Comparison of ENCODE assay signal across 9 cellular contexts in the genomic region with DNA sequence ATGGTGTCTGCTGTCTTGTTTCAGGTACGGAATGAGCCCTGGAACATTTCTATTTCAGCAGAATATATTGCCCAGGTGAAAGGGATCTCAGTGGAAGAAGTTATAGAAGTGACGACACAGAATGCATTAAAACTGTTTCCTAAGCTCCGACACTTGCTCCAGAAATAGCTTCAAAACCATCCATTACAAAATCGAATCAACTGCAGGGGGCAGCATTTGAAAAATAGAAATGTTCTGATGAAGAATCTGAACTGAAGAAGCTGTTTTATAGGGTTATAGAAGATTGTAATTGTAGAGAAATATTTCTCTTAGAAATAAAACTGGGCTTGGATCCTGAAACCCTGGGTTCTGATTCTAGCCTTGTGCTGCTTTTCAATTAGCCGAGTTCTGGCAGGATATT. TPM values are rescaled to one million over a fixed set of nuclear protein-coding genes. Genes with fewer than 3 reads are reported as not detected.
DNase-seq lines count a peak whose midpoint lies in the region; ATAC-seq, FAIRE-seq and TF ChIP-seq lines count a peak whose summit lies in the region.
"Had no signal": no experiment of that assay in that cellular context is flagged by ENCODE, and none has a peak within 500 bp of the region (broad histone marks: within the 10 kb centered on the region; RNA-seq: fewer than 3 reads in every experiment).

No MANE protein-coding gene starts in this region.

- no peaks in the 10 kb centered on the region for H3K27me3 Mint-ChIP-seq in activated CD4-positive, alpha-beta memory T cell treated with anti-CD3 and anti-CD28 coated beads, Interleukin-2, amount 10 ng/mL, durations not matched to agents 7 days and 5 days

- H3K27ac Mint-ChIP-seq in activated CD4-positive, alpha-beta memory T cell treated with anti-CD3 and anti-CD28 coated beads, Interleukin-2, amount 10 ng/mL, durations not matched to agents 7 days and 5 days: no peak overlapping the region

- no peaks in the 10 kb centered on the region for H3K27me3 ChIP-seq in Peyer's patch
- no peaks in the 10 kb centered on the region for H3K27me3 ChIP-seq in aorta (ENCODE audit: control insufficient read depth in 1 of 2, insufficient read depth in 2 of 2, low read length in 1 of 2)

- H3K4me2 ChIP-seq in A549: no peak overlapping the region

- TF ChIP-seq EP300 in A549 (IDR thresholded peaks at IDR 0.05): no peak

- TF ChIP-seq CTCF in A549 (IDR thresholded peaks at IDR 0.05) (peak; percentile 57), GM10266 (IDR thresholded peaks at IDR 0.05; ENCODE audit: control insufficient read depth, insufficient read depth, low read depth, missing control alignments) (peak; percentile 37), Peyer's patch (IDR thresholded peaks at IDR 0.05) (peak in 4 of 6 experiments; percentile 30 to 62 (median 55))

- 59% methylated on average over 5 of the region's 5 CpGs for WGBS in A549 (ENCODE audit: missing lambda C conversion rate)
- WGBS in aorta, 2 donors: 51 to 53% methylated on average over 5 of the region's 5 CpGs

- POLR2A ChIA-PET in A549 (lab: Yijun Ruan, JAX): interaction anchor here (0.6 to 1.0 kb wide), 2 partner anchors 43 to 188 kb away, joined by 3 to 4 read pairs; a partner anchor contains a TSS
- POLR2A ChIA-PET in activated CD4-positive, alpha-beta memory T cell treated with anti-CD3 and anti-CD28 coated beads, Interleukin-2, amount 10 ng/mL, durations not matched to agents 7 days and 5 days (lab: Charles Lee): interaction anchor here (1.4 kb wide), 1 partner anchor 43 kb away, joined by 6 read pairs; a partner anchor contains a TSS

- TF ChIP-seq RAD21 in A549 (conservative IDR thresholded peaks at IDR 0.05 in 1 of 2, IDR thresholded peaks at IDR 0.05 in 1 of 2): peak; percentile 60 to 63

- H3K36me3 ChIP-seq in Peyer's patch: no peaks in the 10 kb centered on the region
- H3K36me3 ChIP-seq in aorta (ENCODE audit: control insufficient read depth in 1 of 2, insufficient read depth in 2 of 2, low read length in 1 of 2): no peaks in the 10 kb centered on the region

- no peak overlapping the region for H3K4me3 Mint-ChIP-seq in activated CD4-positive, alpha-beta memory T cell treated with anti-CD3 and anti-CD28 coated beads, Interleukin-2, amount 10 ng/mL, durations not matched to agents 7 days and 5 days

- DNase-seq in A549 (ENCODE audit: low read depth in 1 of 2, low spot score in 1 of 2) (peak in 1 of 2 experiments; percentile 38), GM10266 (ENCODE audit: extremely low spot score) (no peak), Peyer's patch (no peak), inferior parietal cortex (ENCODE audit: extremely low spot score) (peak; percentile 83), aorta (no peak), dedifferentiated amniotic fluid mesenchymal stem cell (ENCODE audit: extremely low spot score) (no peak)
- DNase-seq in stimulated activated CD4-positive, alpha-beta T cell treated with anti-CD3 and anti-CD28 coated beads, Interleukin-2, amount 100 ng/mL, for 24 hours: no peak
- no peak for DNase-seq in activated CD4-positive, alpha-beta memory T cell treated with anti-CD3 and anti-CD28 coated beads, Interleukin-2, amount 10 ng/mL, durations not matched to agents 7 days and 5 days

- H3K9me3 ChIP-seq in A549 (no peaks in the 10 kb centered on the region), Peyer's patch (no peaks in the 10 kb centered on the region), aorta (ENCODE audit: control insufficient read depth, low read length) (no peaks in the 10 kb centered on the region)

- 0 out of 6 replicates have a peak, but pooled peaks of 1 of the 2 experiments have one; percentile 34 for ATAC-seq in A549
- ATAC-seq in aorta (ENCODE audit: low FRiP score): no peak

- H3K36me3 Mint-ChIP-seq in activated CD4-positive, alpha-beta memory T cell treated with anti-CD3 and anti-CD28 coated beads, Interleukin-2, amount 10 ng/mL, durations not matched to agents 7 days and 5 days (ENCODE audit: low read depth): no peaks in the 10 kb centered on the region

- intact Hi-C loops in aorta (cut with DNase I): loop anchor here (5.0 to 10.0 kb wide), 2 partner anchors 180 to 182 kb away; no protein-coding TSS in a partner anchor

- H3K4me3 ChIP-seq in A549 (no peak overlapping the region), Peyer's patch (no peak overlapping the region), aorta (ENCODE audit: low read length in 2 of 2) (no peak overlapping the region)

- no peak for FAIRE-seq in A549 (lab: Jason Lieb, UNC)

- TF ChIP-seq POLR2A in A549 (IDR thresholded peaks at IDR 0.05; ENCODE audit: low read length) (no peak), Peyer's patch (IDR thresholded peaks at IDR 0.05) (no peak)

- H3K4me1 ChIP-seq in A549 (peaks cover 45% of the 10 kb centered on the region), Peyer's patch (peaks cover 0 to 5% (median 0%) of the 10 kb centered on the region in 4 donors), aorta (ENCODE audit: control insufficient read depth in 1 of 2, insufficient read depth in 2 of 2, low read length in 2 of 2) (no peaks in the 10 kb centered on the region)

- no peaks in the 10 kb centered on the region for H3K9me3 Mint-ChIP-seq in activated CD4-positive, alpha-beta memory T cell treated with anti-CD3 and anti-CD28 coated beads, Interleukin-2, amount 10 ng/mL, durations not matched to agents 7 days and 5 days

- H3K27ac ChIP-seq in A549: peak overlapping the region in 1 of 2 experiments; percentile 49; a peak in 3 of 6 replicates
- H3K27ac ChIP-seq in Peyer's patch: no peak overlapping the region
- no peak overlapping the region for H3K27ac ChIP-seq in aorta (ENCODE audit: low read depth in 1 of 2, low read length in 2 of 2)

- peaks cover 2% of the 10 kb centered on the region for H3K4me1 Mint-ChIP-seq in activated CD4-positive, alpha-beta memory T cell treated with anti-CD3 and anti-CD28 coated beads, Interleukin-2, amount 10 ng/mL, durations not matched to agents 7 days and 5 days

- CTCF ChIA-PET in A549 (lab: Yijun Ruan, JAX): interaction anchor here (0.8 to 1.5 kb wide), 13 partner anchors 10 to 181 kb away, joined by 3 to 9 read pairs (median 3); no protein-coding TSS in a partner anchor
- CTCF ChIA-PET in activated CD4-positive, alpha-beta memory T cell treated with anti-CD3 and anti-CD28 coated beads, Interleukin-2, amount 10 ng/mL, durations not matched to agents 7 days and 5 days (lab: Charles Lee): interaction anchor here (0.6 to 1.9 kb wide), 13 partner anchors 10 to 188 kb away, joined by 3 to 33 read pairs (median 4); a partner anchor contains a TSS

TF ChIP-seq in A549, 52 proteins besides CTCF, POLR2A, EP300 and RAD21:
- TF ChIP-seq MAZ (IDR thresholded peaks at IDR 0.05; ENCODE audit: borderline replicate concordance, low read depth, low read length): no peak
- no peak for TF ChIP-seq NR3C1 (IDR thresholded peaks at IDR 0.05)
- TF ChIP-seq HEYL (CRISPR knock-in tag; IDR thresholded peaks at IDR 0.05): no peak
- TF ChIP-seq CHD4 (IDR thresholded peaks at IDR 0.05; ENCODE audit: borderline replicate concordance): no peak
- no peak for TF ChIP-seq ZC3H11A (IDR thresholded peaks at IDR 0.05)
- peak; percentile 75 for TF ChIP-seq SMC3 (IDR thresholded peaks at IDR 0.05)

RNA-seq across cellular contexts. Expression of a gene that starts 23.3 kb away (rescaled TPM):
- 20.3 and 22.6 TPM in 2 replicates for polyA plus RNA-seq in A549 (2011; rRNA removed)
- polyA plus RNA-seq in A549 (2012; cell fraction: cytosol; rRNA removed): 5.2 and 5.8 TPM in 2 replicates
- 2.4 and 3.5 TPM in 2 replicates for polyA plus RNA-seq in A549 (2012; cell fraction: nucleus; rRNA removed)
- 10.3 to 11.4 TPM (median 11.1 TPM) in 3 replicates for polyA plus RNA-seq in A549 (2017; fragmentation: RNase III; extraction: RNeasy Plus Mini Kit Qiagen cat#74134 plus additional on column Dnase treatment)
- 5.5 and 8.1 TPM in 2 replicates for polyA minus RNA-seq in A549 (2011; rRNA and poly(A)+ RNA removed)
- 10 to 100 TPM in 2 of 4 donors, 1 to 10 TPM in 2; 5.8 to 22.3 (median 12.8) TPM for total RNA-seq in Peyer's patch
- total RNA-seq in aorta: 10 to 100 TPM; 10.9 to 11.4 TPM
- polyA plus RNA-seq in aorta: 10 to 100 TPM; 10.1 to 27.0 TPM
- total RNA-seq in activated CD4-positive, alpha-beta memory T cell treated with anti-CD3 and anti-CD28 coated beads, Interleukin-2, amount 10 ng/mL, durations not matched to agents 7 days and 5 days: 10 to 100 TPM; 18.6 to 20.2 TPM

RNA-seq across cellular contexts. Expression of a gene that starts 23.4 kb away (rescaled TPM):
- 47.9 and 56.9 TPM in 2 replicates for polyA plus RNA-seq in A549 (2011; rRNA removed)
- polyA plus RNA-seq in A549 (2012; cell fraction: cytosol; rRNA removed): 36.4 and 39.2 TPM in 2 replicates
- 15.9 and 25.5 TPM in 2 replicates for polyA plus RNA-seq in A549 (2012; cell fraction: nucleus; rRNA removed)
- 44.0 to 45.6 TPM (median 44.9 TPM) in 3 replicates for polyA plus RNA-seq in A549 (2017; fragmentation: RNase III; extraction: RNeasy Plus Mini Kit Qiagen cat#74134 plus additional on column Dnase treatment)
- 11.1 and 15.3 TPM in 2 replicates for polyA minus RNA-seq in A549 (2011; rRNA and poly(A)+ RNA removed)
- 10 to 100 TPM; 29.2 to 61.9 (median 39.0) TPM for total RNA-seq in Peyer's patch
- total RNA-seq in aorta: 10 to 100 TPM; 26.3 to 30.5 TPM
- polyA plus RNA-seq in aorta: 10 to 100 TPM; 17.7 to 29.2 TPM
- 10 to 100 TPM; 36.4 to 38.1 TPM for total RNA-seq in activated CD4-positive, alpha-beta memory T cell treated with anti-CD3 and anti-CD28 coated beads, Interleukin-2, amount 10 ng/mL, durations not matched to agents 7 days and 5 days

RNA-seq across cellular contexts. Expression of a gene that starts 32.5 kb away (rescaled TPM):
- 0.18 and 0.33 TPM in 2 replicates for polyA plus RNA-seq in A549 (2011; rRNA removed)
- not detected in 2 replicates for polyA plus RNA-seq in A549 (2012; cell fraction: cytosol; rRNA removed)
- polyA plus RNA-seq in A549 (2012; cell fraction: nucleus; rRNA removed): not detected in 2 replicates
- polyA plus RNA-seq in A549 (2017; fragmentation: RNase III; extraction: RNeasy Plus Mini Kit Qiagen cat#74134 plus additional on column Dnase treatment): not detected in 3 replicates
- not detected in 2 replicates for polyA minus RNA-seq in A549 (2011; rRNA and poly(A)+ RNA removed)
- not detected for total RNA-seq in Peyer's patch
- total RNA-seq in aorta: under 1 TPM in 1 of 2 donors, not detected in 1; 0.78 TPM
- not detected for polyA plus RNA-seq in aorta
- total RNA-seq in activated CD4-positive, alpha-beta memory T cell treated with anti-CD3 and anti-CD28 coated beads, Interleukin-2, amount 10 ng/mL, durations not matched to agents 7 days and 5 days: not detected
- total RNA-seq: ureter had no signal

RNA-seq across cellular contexts. Expression of a gene that starts 43.1 kb away (rescaled TPM):
- polyA plus RNA-seq in A549 (2011; rRNA removed): 13.7 and 15.4 TPM in 2 replicates
- polyA plus RNA-seq in A549 (2012; cell fraction: cytosol; rRNA removed): 6.6 and 8.7 TPM in 2 replicates
- 11.5 and 11.7 TPM in 2 replicates for polyA plus RNA-seq in A549 (2012; cell fraction: nucleus; rRNA removed)
- 12.0 to 14.9 TPM (median 14.9 TPM) in 3 replicates for polyA plus RNA-seq in A549 (2017; fragmentation: RNase III; extraction: RNeasy Plus Mini Kit Qiagen cat#74134 plus additional on column Dnase treatment)
- polyA minus RNA-seq in A549 (2011; rRNA and poly(A)+ RNA removed): 26.4 and 27.0 TPM in 2 replicates
- 10 to 100 TPM; 19.8 to 83.4 (median 41.5) TPM for total RNA-seq in Peyer's patch
- total RNA-seq in aorta: 1 to 10 TPM; 6.9 to 7.7 TPM
- polyA plus RNA-seq in aorta: 1 to 10 TPM; 2.6 to 3.0 TPM
- 10 to 100 TPM; 11.7 to 14.2 TPM for total RNA-seq in activated CD4-positive, alpha-beta memory T cell treated with anti-CD3 and anti-CD28 coated beads, Interleukin-2, amount 10 ng/mL, durations not matched to agents 7 days and 5 days
